16 cellular contexts compared by ENCODE assay signal in genomic region chr10:11449761-11450160, GRCh38.
"Had no signal": no experiment of that assay in that cellular context is flagged by ENCODE, and none has a peak within 500 bp of the region (broad histone marks: within the 10 kb centered on the region; RNA-seq: fewer than 3 reads in every experiment).

No MANE protein-coding gene starts in this region.

- H3K27me3 Mint-ChIP-seq: naive B cell had no signal

- H3K4me3 Mint-ChIP-seq: nephron had no signal

- H3K9me3 Mint-ChIP-seq: nephron had no signal

- DNase-seq: colonic mucosa; dermis blood vessel endothelial cell; esophagus squamous epithelium; foreskin fibroblast; kidney glomerular epithelial cell; mesendoderm; naive B cell; psoas muscle; retina; sigmoid colon; stimulated activated naive CD4-positive, alpha-beta T cell treated with Interleukin-2 at 50 U/mL for 16 hours; trophoblast cell had no signal

- H3K4me1 ChIP-seq: colonic mucosa, esophagus squamous epithelium, gastroesophageal sphincter, psoas muscle, sigmoid colon had no signal

- ATAC-seq: gastroesophageal sphincter, psoas muscle had no signal

- H3K27ac ChIP-seq: colonic mucosa, esophagus squamous epithelium, gastroesophageal sphincter, psoas muscle, sigmoid colon, skin epidermis had no signal

- H3K9me3 ChIP-seq: colonic mucosa, esophagus squamous epithelium, gastroesophageal sphincter, psoas muscle, sigmoid colon had no signal

- H3K36me3 ChIP-seq: colonic mucosa, esophagus squamous epithelium, gastroesophageal sphincter, sigmoid colon had no signal

- H3K27me3 ChIP-seq: colonic mucosa had no signal

- FAIRE-seq: urothelium cell line had no signal

- H3K4me3 ChIP-seq: colonic mucosa, esophagus squamous epithelium, gastroesophageal sphincter, psoas muscle, sigmoid colon, skin epidermis had no signal
